ENCODE assay signal across 30 cellular contexts in the genomic region with DNA sequence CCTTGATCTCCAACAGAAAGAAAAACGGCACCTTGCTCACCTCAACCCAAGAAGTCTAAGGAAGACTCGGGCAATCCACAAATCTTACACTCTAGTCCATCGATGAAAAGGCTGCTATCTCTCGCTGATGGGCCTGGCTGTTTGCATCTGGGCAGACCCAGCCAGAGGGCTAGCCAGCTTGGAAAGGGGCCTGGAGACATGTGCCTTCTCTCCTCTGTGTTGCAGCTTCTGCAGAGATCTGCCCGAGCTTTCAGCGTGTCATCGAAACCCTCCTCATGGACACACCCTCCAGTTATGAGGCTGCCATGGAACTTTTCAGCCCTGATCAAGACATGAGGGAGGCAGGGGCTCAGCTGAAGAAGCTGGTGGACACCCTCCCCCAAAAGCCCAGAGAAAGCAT. TPM values are rescaled to one million over a fixed set of nuclear protein-coding genes. Genes with fewer than 3 reads are reported as not detected.
"Had no signal": no experiment of that assay in that cellular context is flagged by ENCODE, and none has a peak within 500 bp of the region (broad histone marks: within the 10 kb centered on the region; RNA-seq: fewer than 3 reads in every experiment).

No MANE protein-coding gene starts in this region.

- H3K27ac ChIP-seq: breast epithelium, colonic mucosa, heart right ventricle, ovary, psoas muscle, VCaP had no signal

- H3K4me1 ChIP-seq: breast epithelium, colonic mucosa, psoas muscle had no signal

- DNase-seq: activated CD4-positive, alpha-beta T cell treated with anti-CD3 and anti-CD28 coated beads, Interleukin-2, amount 10 ng/mL, durations not matched to agents 7 days and 5 days; activated CD4-positive, CD25-positive, alpha-beta regulatory T cell treated with anti-CD3 and anti-CD28 coated beads, Interleukin-2, amount 50 U/mL, for 72 hours; activated CD8-positive, alpha-beta memory T cell treated with anti-CD3 and anti-CD28 coated beads, Interleukin-2, amount 50 U/mL, for 4 hours; activated naive CD4-positive, alpha-beta T cell; activated naive CD8-positive, alpha-beta T cell treated with anti-CD3 and anti-CD28 coated beads for 36 hours; activated T-cell treated with anti-CD3 and anti-CD28 coated beads, Interleukin-2, amount 50 U/mL, for 24 hours; colonic mucosa; esophagus squamous epithelium; heart right ventricle; islet precursor cell; left cardiac atrium; naive B cell; ovary; stimulated activated CD4-positive, alpha-beta T cell treated with anti-CD3 and anti-CD28 coated beads, Interleukin-12 subunit alpha, Interleukin-12 subunit beta, amount 100 ng/mL, for 4 hours; stimulated activated CD4-positive, alpha-beta T cell treated with anti-CD3 and anti-CD28 coated beads, Interleukin-4, amount 100 ng/mL, for 4 hours; stimulated activated naive CD8-positive, alpha-beta T cell treated with anti-CD3 and anti-CD28 coated beads, Interleukin-15, Interleukin-2, amounts not matched to agents 100 U/mL and 50 U/mL, for 24 hours had no signal

- H3K36me3 ChIP-seq: breast epithelium, colonic mucosa, esophagus squamous epithelium, heart right ventricle, ovary had no signal

- H3K27me3 ChIP-seq: breast epithelium, colonic mucosa, esophagus squamous epithelium, heart right ventricle, ovary had no signal

- H3K9me3 ChIP-seq: breast epithelium, colonic mucosa, esophagus squamous epithelium, heart right ventricle, mucosa of descending colon, ovary, psoas muscle had no signal

- ATAC-seq: heart right ventricle; left cardiac atrium; mucosa of descending colon; psoas muscle; right cardiac atrium; stimulated activated naive CD8-positive, alpha-beta T cell treated with anti-CD3 and anti-CD28 coated beads, Interleukin-15, Interleukin-2, amounts not matched to agents 100 U/mL and 50 U/mL, for 24 hours had no signal

- H3K4me3 ChIP-seq: breast epithelium, colonic mucosa, esophagus squamous epithelium, heart right ventricle, mucosa of descending colon, ovary, psoas muscle had no signal

RNA-seq across cellular contexts. Expression of a gene that starts 3.2 kb away (rescaled TPM):
- total RNA-seq: activated CD4-positive, alpha-beta T cell treated with anti-CD3 and anti-CD28 coated beads, Interleukin-2, amount 10 ng/mL, durations not matched to agents 7 days and 5 days; activated naive CD8-positive, alpha-beta T cell treated with anti-CD3 and anti-CD28 coated beads for 36 hours; activated T-helper 2 cell treated with anti-CD3 and anti-CD28 coated beads, Interferon-gamma antibody, Interleukin-2, Interleukin-4, amounts not matched to agents 10 μg/mL and 5 μg/mL and 100 μg/mL, durations not matched to agents 14 hours and 24 hours and 36 hours; astrocyte; breast epithelium; fibroblast of villous mesenchyme; heart right ventricle; left cardiac atrium; liver; mucosa of descending colon; neural crest cell; psoas muscle; right cardiac atrium; skeletal muscle tissue; subcutaneous adipose tissue; T-helper 2 cell treated with Interferon-gamma antibody and Interleukin-4, amounts not matched to agents 100 ng/mL and 5 ng/mL, for 36 hours; ureter had no signal
- polyA plus RNA-seq: liver, ovary, right cardiac atrium had no signal
